8 cellular contexts compared by ENCODE assay signal in the genomic region with DNA sequence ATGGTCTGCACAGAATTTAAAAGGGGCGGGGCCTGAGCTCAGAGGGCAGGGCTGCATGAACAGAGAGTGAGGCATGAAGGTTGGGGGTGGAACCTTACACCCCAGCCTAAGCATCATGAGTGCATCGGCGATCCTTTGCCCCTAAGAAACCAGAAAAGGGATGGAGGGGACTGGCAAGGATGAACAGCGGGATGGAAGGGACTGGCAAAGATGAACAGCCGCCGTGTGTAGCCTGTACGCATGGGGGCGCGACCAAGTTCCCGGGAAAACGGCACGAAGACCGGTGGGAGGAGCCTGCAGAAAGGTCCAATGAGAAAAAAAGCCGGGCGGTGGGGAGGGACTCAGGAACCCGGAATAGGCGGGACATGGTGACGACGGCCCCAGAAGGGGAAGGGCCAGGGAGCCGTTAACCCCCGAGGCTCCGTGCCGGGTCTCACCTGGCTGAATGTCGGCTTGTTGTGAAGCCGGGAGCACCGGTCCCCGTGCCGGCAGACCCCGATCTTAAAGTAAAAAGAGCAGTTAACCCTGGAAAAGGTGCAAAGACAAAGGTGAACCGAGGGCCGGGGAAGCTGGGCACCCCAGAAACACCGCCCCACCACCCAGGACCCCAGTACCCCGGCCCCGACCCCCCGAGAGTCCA. TPM values are rescaled to one million over a fixed set of nuclear protein-coding genes. Genes with fewer than 3 reads are reported as not detected.
DNase-seq lines count a peak whose midpoint lies in the region; ATAC-seq and TF ChIP-seq lines count a peak whose summit lies in the region.

No MANE protein-coding gene starts in this region.

- peak; percentile 36 for ATAC-seq in GM19035 (IDR thresholded peaks at IDR 0.05; ENCODE audit: unreplicated experiment)

- TF ChIP-seq CTCF in AG04449 (IDR thresholded peaks at IDR 0.05; ENCODE audit: insufficient read depth, low read length, missing control alignments), result peak; percentile 55

- POLR2A ChIA-PET in AG04449 (lab: Yijun Ruan, JAX), result interaction anchor here (0.5 to 2.4 kb wide), 6 partner anchors 12 to 186 kb away, joined by 3 to 7 read pairs (median 4); a partner anchor contains a TSS

- DNase-seq in AG04449 (ENCODE audit: low read depth, low spot score) (peak; percentile 67), HT-29 (ENCODE audit: low spot score) (peak; percentile 100), NK-92 (lab: John Stamatoyannopoulos, UW; ENCODE audit: unreplicated experiment) (peak; percentile 57), lung microvascular endothelial cell (ENCODE audit: low read depth in 2 of 2) (peak; percentile 97 to 98)
- DNase-seq in activated CD8-positive, alpha-beta memory T cell treated with anti-CD3 and anti-CD28 coated beads for 1 hour (ENCODE audit: extremely low read depth in 1 of 2, low read depth in 1 of 2), result peak; percentile 84 to 85
- peak; percentile 90 for DNase-seq in effector CD4-positive, alpha-beta T cell
- peak; percentile 79 to 90 (median 86) for DNase-seq in stimulated activated CD4-positive, alpha-beta T cell treated with anti-CD3 and anti-CD28 coated beads, TNF-alpha, amount 100 ng/mL, for 4 hours (ENCODE audit: low read depth in 3 of 3)

- CTCF ChIA-PET in AG04449 (lab: Yijun Ruan, JAX), result interaction anchor here (1.0 to 1.6 kb wide), 6 partner anchors 13 to 188 kb away, joined by 4 to 8 read pairs (median 5); a partner anchor contains a TSS

- peak overlapping the region; percentile 88 for H3K4me3 ChIP-seq in AG04449 (ENCODE audit: low read depth, low read length)

RNA-seq across cellular contexts. Expression of a gene that starts 0.4 kb away (rescaled TPM):
- total RNA-seq in HT-29 (2014; rRNA removed; shearing (Covaris generic)), result 20.0 and 20.9 TPM in 2 replicates
- 1.1 and 4.0 TPM in 2 replicates for total RNA-seq in lung microvascular endothelial cell

RNA-seq across cellular contexts. Expression of a gene that starts 0.6 kb away (rescaled TPM):
- total RNA-seq in HT-29 (2014; rRNA removed; shearing (Covaris generic)), result 76.2 and 77.0 TPM in 2 replicates
- 16.5 and 16.6 TPM in 2 replicates for total RNA-seq in lung microvascular endothelial cell

RNA-seq across cellular contexts. Expression of a gene that starts 2.6 kb away (rescaled TPM):
- total RNA-seq in HT-29 (2014; rRNA removed; shearing (Covaris generic)), result 10.0 and 13.4 TPM in 2 replicates
- 0.20 and 1.1 TPM in 2 replicates for total RNA-seq in lung microvascular endothelial cell

RNA-seq across cellular contexts. Expression of a gene that starts 3.6 kb away (rescaled TPM):
- 13.8 and 15.5 TPM in 2 replicates for total RNA-seq in HT-29 (2014; rRNA removed; shearing (Covaris generic))
- total RNA-seq in lung microvascular endothelial cell, result 2.4 and 5.0 TPM in 2 replicates

RNA-seq across cellular contexts. Expression of a gene that starts 12.0 kb away (rescaled TPM):
- total RNA-seq in HT-29 (2014; rRNA removed; shearing (Covaris generic)), result not detected in 2 replicates
- total RNA-seq in lung microvascular endothelial cell, result 0.20 and 0.22 TPM in 2 replicates

Comparison
In these comparisons a context has a peak if more than half of its experiments do, and no peak if none do; other contexts are left out.
1. Peak in every context shown above with its lines: DNase-seq, ATAC-seq and H3K4me3 ChIP-seq.